Comparison of ENCODE assay signal across 1 cellular context in genomic region chrX:137550561-137551305, GRCh38.
A peak's percentile ranks its signal among the peaks of the same experiment; 100 is the strongest.
TF ChIP-seq lines count a peak whose summit lies in the region.

No MANE protein-coding gene starts in this region.

TF ChIP-seq in H1, 55 proteins besides CTCF, POLR2A, EP300 and RAD21 (continued from another document):
- no peak for TF ChIP-seq RNF2 (IDR thresholded peaks at IDR 0.05; ENCODE audit: borderline replicate concordance, low read depth, low read length, missing control alignments, poor library complexity, severe bottlenecking)
- no peak for TF ChIP-seq CHD1 (IDR thresholded peaks at IDR 0.05; ENCODE audit: low read depth, low read length)
- TF ChIP-seq TAF7 (optimal IDR thresholded peaks at IDR 0.05; ENCODE audit: borderline replicate concordance, low read depth, low read length), result no peak
- peak in 1 of 2 experiments; percentile 31; a peak in 1 of 4 replicates for TF ChIP-seq HDAC2 (IDR thresholded peaks at IDR 0.05; ENCODE audit: borderline replicate concordance in 1 of 2, low read depth in 2 of 2, low read length in 2 of 2)
TF ChIP-seq in H1: peak in this region for 2.
